In genomic region chr22:46128606-46129005, GRCh38 we compare ENCODE assay signal across 1 cellular context.
TF ChIP-seq lines count a peak whose summit lies in the region.

No MANE protein-coding gene starts in this region.

TF ChIP-seq in HepG2, 621 proteins besides CTCF, POLR2A, EP300 and RAD21:
- TF ChIP-seq ZNF841 (CRISPR knock-in tag; IDR thresholded peaks at IDR 0.05; ENCODE audit: borderline replicate concordance) (no peak), ZBTB33 (CRISPR knock-in tag; IDR thresholded peaks at IDR 0.05) (peak; percentile 99), HNRNPL (IDR thresholded peaks at IDR 0.05; ENCODE audit: low read depth, low read length) (peak; percentile 80)
